ENCODE assay signal across 26 cellular contexts in the genomic region with DNA sequence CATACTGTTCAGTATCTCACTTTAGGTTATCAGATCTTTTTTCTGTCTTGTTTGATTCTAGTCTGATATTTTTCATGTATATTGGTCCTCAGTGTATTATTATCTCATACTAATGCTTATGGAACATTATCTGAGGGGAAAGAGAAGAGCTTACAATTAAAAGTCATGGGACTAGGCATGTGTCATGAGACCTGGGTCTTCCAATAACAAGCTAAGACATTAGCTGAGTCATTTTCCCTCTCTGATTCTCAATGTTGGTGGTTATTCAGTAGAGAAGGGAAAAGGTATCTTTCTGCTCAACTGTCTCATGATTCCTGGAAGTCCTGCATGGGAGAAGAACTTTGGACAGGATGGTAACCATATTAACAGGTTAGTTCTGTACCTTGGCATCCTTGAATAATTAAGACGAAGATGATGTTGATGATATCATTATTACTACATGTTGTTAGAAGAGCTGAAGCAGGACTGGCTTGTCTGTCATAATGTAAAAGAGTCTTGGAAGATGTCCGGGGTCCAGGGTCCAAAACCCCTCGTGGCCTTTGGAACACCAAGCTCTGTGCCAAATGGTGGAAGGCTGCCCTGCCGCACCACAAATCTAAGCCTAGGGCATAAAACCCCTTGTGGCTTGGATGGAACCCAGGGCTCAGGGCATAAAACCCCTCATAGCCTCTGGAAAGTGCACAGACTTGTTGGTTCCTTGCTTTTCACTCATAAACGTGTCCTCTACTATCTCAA. TPM values are rescaled to one million over a fixed set of nuclear protein-coding genes. Genes with fewer than 3 reads are reported as not detected.
A peak's percentile ranks its signal among the peaks of the same experiment; 100 is the strongest.
DNase-seq lines count a peak whose midpoint lies in the region; ATAC-seq and TF ChIP-seq lines count a peak whose summit lies in the region.
"Had no signal": no experiment of that assay in that cellular context is flagged by ENCODE, and none has a peak within 500 bp of the region (broad histone marks: within the 10 kb centered on the region; RNA-seq: fewer than 3 reads in every experiment).

No MANE protein-coding gene starts in this region.

- no peak overlapping the region for H3K4me2 ChIP-seq in GM23338

- H3K36me3 Mint-ChIP-seq in stimulated activated naive CD8-positive, alpha-beta T cell treated with anti-CD3 and anti-CD28 coated beads, Interleukin-15, Interleukin-2, amounts not matched to agents 100 ng/mL and 50 ng/mL, for 24 hours (ENCODE audit: low read depth), result peaks cover 63% of the 10 kb centered on the region
- peaks cover 58% of the 10 kb centered on the region for H3K36me3 Mint-ChIP-seq in activated T-helper 1 cell treated with anti-CD3 and anti-CD28 coated beads, Interleukin-12 subunit alpha, Interleukin-12 subunit beta, Interleukin-2, Interleukin-4 antibody, amounts not matched to agents 30 ng/mL and 10 ng/mL and 1 ng/mL, durations not matched to agents 14 hours and 24 hours and 36 hours (ENCODE audit: low read depth)
- H3K36me3 Mint-ChIP-seq in GM23338 (ENCODE audit: low read depth) (no peaks in the 10 kb centered on the region), glutamatergic neuron (ENCODE audit: unreplicated experiment) (no peaks in the 10 kb centered on the region)

- H3K4me1 Mint-ChIP-seq in stimulated activated naive CD8-positive, alpha-beta T cell treated with anti-CD3 and anti-CD28 coated beads, Interleukin-15, Interleukin-2, amounts not matched to agents 100 ng/mL and 50 ng/mL, for 24 hours (ENCODE audit: low read depth), result peaks cover 12% of the 10 kb centered on the region
- H3K4me1 Mint-ChIP-seq in activated T-helper 1 cell treated with anti-CD3 and anti-CD28 coated beads, Interleukin-12 subunit alpha, Interleukin-12 subunit beta, Interleukin-2, Interleukin-4 antibody, amounts not matched to agents 30 ng/mL and 10 ng/mL and 1 ng/mL, durations not matched to agents 14 hours and 24 hours and 36 hours (ENCODE audit: low read depth), result peaks cover 38% of the 10 kb centered on the region
- no peaks in the 10 kb centered on the region for H3K4me1 Mint-ChIP-seq in GM23338
- no peaks in the 10 kb centered on the region for H3K4me1 Mint-ChIP-seq in glutamatergic neuron (ENCODE audit: low read depth, unreplicated experiment)

- no peaks in the 10 kb centered on the region for H3K27me3 Mint-ChIP-seq in stimulated activated naive CD8-positive, alpha-beta T cell treated with anti-CD3 and anti-CD28 coated beads, Interleukin-15, Interleukin-2, amounts not matched to agents 100 ng/mL and 50 ng/mL, for 24 hours
- no peaks in the 10 kb centered on the region for H3K27me3 Mint-ChIP-seq in activated T-helper 1 cell treated with anti-CD3 and anti-CD28 coated beads, Interleukin-12 subunit alpha, Interleukin-12 subunit beta, Interleukin-2, Interleukin-4 antibody, amounts not matched to agents 30 ng/mL and 10 ng/mL and 1 ng/mL, durations not matched to agents 14 hours and 24 hours and 36 hours (ENCODE audit: insufficient read depth)
- H3K27me3 Mint-ChIP-seq in GM23338 (ENCODE audit: insufficient read depth, low read depth, poor library complexity), result no peaks in the 10 kb centered on the region
- no peaks in the 10 kb centered on the region for H3K27me3 Mint-ChIP-seq in glutamatergic neuron (ENCODE audit: unreplicated experiment)

- TF ChIP-seq CTCF in GM23338 (conservative IDR thresholded peaks at IDR 0.05; ENCODE audit: low read depth in 2 of 2) (no peak), glutamatergic neuron (IDR thresholded peaks at IDR 0.05; ENCODE audit: partially characterized antibody, unreplicated experiment) (no peak)

- no peaks in the 10 kb centered on the region; the same call in 1 of the 2 replicates for H3K4me1 ChIP-seq in GM23338 (ENCODE audit: insufficient read depth)
- H3K4me1 ChIP-seq: esophagus muscularis mucosa, SJSA1, tibial artery had no signal

- no peak for DNase-seq in stimulated activated naive CD8-positive, alpha-beta T cell treated with anti-CD3 and anti-CD28 coated beads, Interleukin-15, Interleukin-2, amounts not matched to agents 100 U/mL and 50 U/mL, for 24 hours
- no peak for DNase-seq in activated T-helper 1 cell treated with anti-CD3 and anti-CD28 coated beads, Interleukin-12 subunit alpha, Interleukin-12 subunit beta, Interleukin-2, Interleukin-4 antibody, amounts not matched to agents 30 ng/mL and 10 ng/mL and 1 ng/mL, durations not matched to agents 14 hours and 24 hours and 36 hours (ENCODE audit: low spot score)
- DNase-seq in kidney tubule cell (ENCODE audit: low spot score) (peak; percentile 41), GM23338 (ENCODE audit: low spot score) (no peak), glutamatergic neuron (no peak)
- no peak for DNase-seq in NK-92 treated with Interleukin-12 subunit alpha and Interleukin-12 subunit beta, amount 100 ng/mL, for 24 hours (lab: John Stamatoyannopoulos, UW)
- DNase-seq: activated gamma-delta T cell; cerebellar nuclear complex; DND-41; effector CD4-positive, alpha-beta T cell; H7; KG1; left colon; NCI-H1694; stimulated activated CD4-positive, alpha-beta T cell treated with anti-CD3 and anti-CD28 coated beads, Interleukin-1b, Interleukin-23, amount 100 ng/mL, for 48 hours; stimulated activated naive CD4-positive, alpha-beta T cell treated with Interleukin-2 at 50 U/mL for 16 hours; tibial artery had no signal

- no peaks in the 10 kb centered on the region for H3F3A ChIP-seq in GM23338 (replicated peaks; ENCODE audit: low read depth)

- no peaks in the 10 kb centered on the region for H3K9me3 Mint-ChIP-seq in stimulated activated naive CD8-positive, alpha-beta T cell treated with anti-CD3 and anti-CD28 coated beads, Interleukin-15, Interleukin-2, amounts not matched to agents 100 ng/mL and 50 ng/mL, for 24 hours
- H3K9me3 Mint-ChIP-seq in activated T-helper 1 cell treated with anti-CD3 and anti-CD28 coated beads, Interleukin-12 subunit alpha, Interleukin-12 subunit beta, Interleukin-2, Interleukin-4 antibody, amounts not matched to agents 30 ng/mL and 10 ng/mL and 1 ng/mL, durations not matched to agents 14 hours and 24 hours and 36 hours, result no peaks in the 10 kb centered on the region
- no peaks in the 10 kb centered on the region for H3K9me3 Mint-ChIP-seq in GM23338
- no peaks in the 10 kb centered on the region for H3K9me3 Mint-ChIP-seq in glutamatergic neuron (ENCODE audit: unreplicated experiment)

- intact Hi-C loops in activated T-helper 1 cell treated with anti-CD3 and anti-CD28 coated beads, Interleukin-12 subunit alpha, Interleukin-12 subunit beta, Interleukin-2, Interleukin-4 antibody, amounts not matched to agents 30 ng/mL and 10 ng/mL and 1 ng/mL, durations not matched to agents 14 hours and 24 hours and 36 hours (cut with micrococcal nuclease), result no loop called here

- H3K4me3 ChIP-seq in GM23338, result no peak overlapping the region
- H3K4me3 ChIP-seq: esophagus muscularis mucosa, SJSA1, tibial artery had no signal

- H4K20me1 ChIP-seq in GM23338 (replicated peaks; ENCODE audit: insufficient read depth), result no peaks in the 10 kb centered on the region

- H3K36me3 ChIP-seq in GM23338 (ENCODE audit: insufficient read depth), result no peaks in the 10 kb centered on the region

- H3K27me3 ChIP-seq in GM23338 (ENCODE audit: insufficient read depth), result no peaks in the 10 kb centered on the region
- H3K27me3 ChIP-seq: esophagus muscularis mucosa, SJSA1, tibial artery had no signal

- H2AFZ ChIP-seq in GM23338, result no peak overlapping the region

- H3K9me2 ChIP-seq in GM23338 (ENCODE audit: insufficient read depth), result no peaks in the 10 kb centered on the region

- H3K27ac ChIP-seq in GM23338 (ENCODE audit: low read depth), result no peak overlapping the region
- H3K27ac ChIP-seq: esophagus muscularis mucosa, SJSA1, tibial artery, VCaP had no signal

- no peaks in the 10 kb centered on the region for H3K79me2 ChIP-seq in GM23338 (replicated peaks; ENCODE audit: insufficient read depth)

- peak overlapping the region; percentile 5 for H3K27ac Mint-ChIP-seq in stimulated activated naive CD8-positive, alpha-beta T cell treated with anti-CD3 and anti-CD28 coated beads, Interleukin-15, Interleukin-2, amounts not matched to agents 100 ng/mL and 50 ng/mL, for 24 hours
- H3K27ac Mint-ChIP-seq in activated T-helper 1 cell treated with anti-CD3 and anti-CD28 coated beads, Interleukin-12 subunit alpha, Interleukin-12 subunit beta, Interleukin-2, Interleukin-4 antibody, amounts not matched to agents 30 ng/mL and 10 ng/mL and 1 ng/mL, durations not matched to agents 14 hours and 24 hours and 36 hours, result peak overlapping the region; percentile 32
- H3K27ac Mint-ChIP-seq in GM23338 (no peak overlapping the region), glutamatergic neuron (ENCODE audit: unreplicated experiment) (no peak overlapping the region)

- no peak overlapping the region for H3K4me3 Mint-ChIP-seq in stimulated activated naive CD8-positive, alpha-beta T cell treated with anti-CD3 and anti-CD28 coated beads, Interleukin-15, Interleukin-2, amounts not matched to agents 100 ng/mL and 50 ng/mL, for 24 hours
- no peak overlapping the region for H3K4me3 Mint-ChIP-seq in activated T-helper 1 cell treated with anti-CD3 and anti-CD28 coated beads, Interleukin-12 subunit alpha, Interleukin-12 subunit beta, Interleukin-2, Interleukin-4 antibody, amounts not matched to agents 30 ng/mL and 10 ng/mL and 1 ng/mL, durations not matched to agents 14 hours and 24 hours and 36 hours
- H3K4me3 Mint-ChIP-seq in GM23338, result no peak overlapping the region
- H3K4me3 Mint-ChIP-seq in glutamatergic neuron (ENCODE audit: unreplicated experiment), result no peak overlapping the region

- ATAC-seq in stimulated activated naive CD8-positive, alpha-beta T cell treated with anti-CD3 and anti-CD28 coated beads, Interleukin-15, Interleukin-2, amounts not matched to agents 100 U/mL and 50 U/mL, for 24 hours, result no peak
- ATAC-seq in GM23338, result no peak
- ATAC-seq: left colon, Panc1 had no signal

TF ChIP-seq in GM23338, 12 proteins besides CTCF, POLR2A, EP300 and RAD21 (continues in another document):
- TF ChIP-seq EZH2 (IDR thresholded peaks at IDR 0.05; ENCODE audit: low read depth, unreplicated experiment), result no peak
- no peak for TF ChIP-seq CREB1 (CRISPR knock-in tag; IDR thresholded peaks at IDR 0.05; ENCODE audit: low read depth)
- no peak for TF ChIP-seq EZH2phosphoT487 (IDR thresholded peaks at IDR 0.05; ENCODE audit: unreplicated experiment)
- TF ChIP-seq STAT1 (IDR thresholded peaks at IDR 0.05; ENCODE audit: unreplicated experiment), result no peak

RNA-seq across cellular contexts. Expression of a gene that starts 19.1 kb away (rescaled TPM):
- total RNA-seq in activated T-helper 1 cell treated with anti-CD3 and anti-CD28 coated beads, Interleukin-12 subunit alpha, Interleukin-12 subunit beta, Interleukin-2, Interleukin-4 antibody, amounts not matched to agents 30 ng/mL and 10 ng/mL and 1 ng/mL, durations not matched to agents 14 hours and 24 hours and 36 hours, result 24.5 and 25.3 TPM in 2 replicates
- 0.58 and 0.66 TPM in 2 replicates for total RNA-seq in GM23338 (2014; rRNA removed; shearing (Covaris generic))
- polyA plus RNA-seq in GM23338 (2016; fragmentation: Nextera tagmentation; extraction: Ambion mirVana), result 0.57 and 0.82 TPM in 2 replicates
- 0.05 TPM for total RNA-seq in glutamatergic neuron (ENCODE audit: unreplicated experiment)
- polyA plus RNA-seq: neural cell had no signal

RNA-seq across cellular contexts. Expression of a gene that starts 51.2 kb away (rescaled TPM):
- 0.10 TPM in 2 replicates for total RNA-seq in activated T-helper 1 cell treated with anti-CD3 and anti-CD28 coated beads, Interleukin-12 subunit alpha, Interleukin-12 subunit beta, Interleukin-2, Interleukin-4 antibody, amounts not matched to agents 30 ng/mL and 10 ng/mL and 1 ng/mL, durations not matched to agents 14 hours and 24 hours and 36 hours
- not detected in 2 replicates for total RNA-seq in GM23338 (2014; rRNA removed; shearing (Covaris generic))
- not detected in 2 replicates for polyA plus RNA-seq in GM23338 (2016; fragmentation: Nextera tagmentation; extraction: Ambion mirVana)
- total RNA-seq in glutamatergic neuron (ENCODE audit: unreplicated experiment), result not detected
- total RNA-seq: astrocyte; esophagus muscularis mucosa; H7; left colon; SJSA1; skeletal muscle tissue; T-helper 2 cell treated with Interferon-gamma antibody and Interleukin-4, amounts not matched to agents 100 ng/mL and 5 ng/mL, for 36 hours had no signal
- polyA plus RNA-seq: neural cell had no signal

Comparison
In these comparisons a context has a peak if more than half of its experiments do, and no peak if none do; other contexts are left out.
1. H3K27ac Mint-ChIP-seq: peak in stimulated activated naive CD8-positive, alpha-beta T cell treated with anti-CD3 and anti-CD28 coated beads, Interleukin-15, Interleukin-2, amounts not matched to agents 100 ng/mL and 50 ng/mL, for 24 hours (single experiment) and activated T-helper 1 cell treated with anti-CD3 and anti-CD28 coated beads, Interleukin-12 subunit alpha, Interleukin-12 subunit beta, Interleukin-2, Interleukin-4 antibody, amounts not matched to agents 30 ng/mL and 10 ng/mL and 1 ng/mL, durations not matched to agents 14 hours and 24 hours and 36 hours (single experiment); none in GM23338 (single experiment) and glutamatergic neuron (single experiment).
2. RNA of a gene that starts 19.1 kb away (total RNA-seq): 24.5 to 25.3 TPM in activated T-helper 1 cell treated with anti-CD3 and anti-CD28 coated beads, Interleukin-12 subunit alpha, Interleukin-12 subunit beta, Interleukin-2, Interleukin-4 antibody, amounts not matched to agents 30 ng/mL and 10 ng/mL and 1 ng/mL, durations not matched to agents 14 hours and 24 hours and 36 hours; 0.58 to 0.66 TPM in GM23338 and 0.05 TPM in glutamatergic neuron (single experiment); every median in the first group is over 10 times any median in the second.